In genomic region chr7:158816271-158816670, GRCh38 we compare ENCODE assay signal across 10 cellular contexts. TPM values are rescaled to one million over a fixed set of nuclear protein-coding genes. Genes with fewer than 3 reads are reported as not detected.
DNase-seq lines count a peak whose midpoint lies in the region; ATAC-seq, FAIRE-seq and TF ChIP-seq lines count a peak whose summit lies in the region.
"Had no signal": no experiment of that assay in that cellular context is flagged by ENCODE, and none has a peak within 500 bp of the region (broad histone marks: within the 10 kb centered on the region; RNA-seq: fewer than 3 reads in every experiment).

No MANE protein-coding gene starts in this region.

- H3K79me2 ChIP-seq in keratinocyte (ENCODE audit: control insufficient read depth, insufficient read depth, low read length) = peaks cover 76% of the 10 kb centered on the region

- peaks cover 3% of the 10 kb centered on the region for H3K9me1 ChIP-seq in keratinocyte (ENCODE audit: control insufficient read depth, extremely low read depth, insufficient read depth, low read length)

- H3K4me3 ChIP-seq in ascending aorta = peak overlapping the region; percentile 15 to 43
- H3K4me3 ChIP-seq in keratinocyte (ENCODE audit: control insufficient read depth in 2 of 3, extremely low read depth in 1 of 3, insufficient read depth in 2 of 3, low read depth in 1 of 3, low read length in 3 of 3) = peak overlapping the region in 2 of 3 experiments; percentile 29 to 58
- H3K4me3 ChIP-seq in thoracic aorta = peak overlapping the region; percentile 38

- H3K4me1 Mint-ChIP-seq in T-helper 1 cell treated with Interleukin-12 subunit alpha and Interleukin-12 subunit beta and Interleukin-4 antibody, amounts not matched to agents 30 μg/mL and 1 μg/mL, for 36 hours (ENCODE audit: low read depth) = peaks cover 91% of the 10 kb centered on the region

- H3K27ac Mint-ChIP-seq in T-helper 1 cell treated with Interleukin-12 subunit alpha and Interleukin-12 subunit beta and Interleukin-4 antibody, amounts not matched to agents 30 μg/mL and 1 μg/mL, for 36 hours = peak overlapping the region; percentile 98

- H3K9ac ChIP-seq in keratinocyte (ENCODE audit: control insufficient read depth, extremely low read depth, insufficient read depth, low read length) = peak overlapping the region; percentile 55

- H3K36me3 ChIP-seq in ascending aorta (no peaks in the 10 kb centered on the region), keratinocyte (ENCODE audit: control insufficient read depth in 2 of 2, extremely low read depth in 1 of 2, insufficient read depth in 2 of 2, low read length in 2 of 2) (no peaks in the 10 kb centered on the region), thoracic aorta (no peaks in the 10 kb centered on the region)

- no peak for TF ChIP-seq CTCF in ascending aorta (IDR thresholded peaks at IDR 0.05)
- TF ChIP-seq CTCF in keratinocyte (optimal IDR thresholded peaks at IDR 0.05 in 1 of 3, IDR thresholded peaks at IDR 0.05 in 1 of 3, conservative IDR thresholded peaks at IDR 0.05 in 1 of 3; ENCODE audit: extremely low read depth in 1 of 3, insufficient read depth in 2 of 3, low read length in 3 of 3) = no peak
- no peak for TF ChIP-seq CTCF in thoracic aorta (IDR thresholded peaks at IDR 0.05)

- peaks cover 20% of the 10 kb centered on the region for H3K36me3 Mint-ChIP-seq in T-helper 1 cell treated with Interleukin-12 subunit alpha and Interleukin-12 subunit beta and Interleukin-4 antibody, amounts not matched to agents 30 μg/mL and 1 μg/mL, for 36 hours (ENCODE audit: low read depth)

- peaks cover 35 to 83% of the 10 kb centered on the region in 2 donors for H3K4me1 ChIP-seq in ascending aorta
- peaks cover 69% of the 10 kb centered on the region for H3K4me1 ChIP-seq in keratinocyte (ENCODE audit: control insufficient read depth, extremely low read depth, insufficient read depth, low read length)
- peaks cover 68 to 87% of the 10 kb centered on the region in 2 donors for H3K4me1 ChIP-seq in thoracic aorta (ENCODE audit: control insufficient read depth in 1 of 2, low read depth in 2 of 2)

- H3K9me3 ChIP-seq in ascending aorta = no peaks in the 10 kb centered on the region
- no peaks in the 10 kb centered on the region for H3K9me3 ChIP-seq in keratinocyte (ENCODE audit: control insufficient read depth, low read depth, low read length)
- H3K9me3 ChIP-seq in thoracic aorta = no peaks in the 10 kb centered on the region

- H3K27ac ChIP-seq in ascending aorta = peak overlapping the region; percentile 89 to 95
- peak overlapping the region; percentile 98 for H3K27ac ChIP-seq in keratinocyte (ENCODE audit: control insufficient read depth, insufficient read depth, low read length)
- H3K27ac ChIP-seq in thoracic aorta = peak overlapping the region; percentile 81 to 91
- no peak overlapping the region for H3K27ac ChIP-seq in substantia nigra (ENCODE audit: low read depth, low read length, poor library complexity, severe bottlenecking)

- peak overlapping the region; percentile 6 for H3K4me3 Mint-ChIP-seq in T-helper 1 cell treated with Interleukin-12 subunit alpha and Interleukin-12 subunit beta and Interleukin-4 antibody, amounts not matched to agents 30 μg/mL and 1 μg/mL, for 36 hours

- no peaks in the 10 kb centered on the region for H4K20me1 ChIP-seq in keratinocyte (ENCODE audit: control insufficient read depth, extremely low read depth, insufficient read depth, low read length)

- no peak for DNase-seq in T-helper 1 cell
- DNase-seq in ascending aorta (ENCODE audit: low spot score in 2 of 2) = no peak
- DNase-seq in keratinocyte (ENCODE audit: low read depth, low spot score) = no peak
- DNase-seq in thoracic aorta (ENCODE audit: low spot score) = no peak
- no peak for DNase-seq in GM12892 (ENCODE audit: insufficient read length)
- no peak for DNase-seq in substantia nigra (lab: John Stamatoyannopoulos, UW)
- DNase-seq: SHP77 treated with DMSO at 0.1 percent for 48 hours had no signal

- FAIRE-seq in keratinocyte (lab: Jason Lieb, UNC) (no peak), GM12892 (lab: Jason Lieb, UNC) (no peak)
- FAIRE-seq: A204.1 had no signal

- no peak overlapping the region for H2AFZ ChIP-seq in keratinocyte (ENCODE audit: control insufficient read depth, low read length)

- no peak for TF ChIP-seq POLR2A in GM12892 (IDR thresholded peaks at IDR 0.05; ENCODE audit: low read depth, low read length)

- no peaks in the 10 kb centered on the region for H3K27me3 Mint-ChIP-seq in T-helper 1 cell treated with Interleukin-12 subunit alpha and Interleukin-12 subunit beta and Interleukin-4 antibody, amounts not matched to agents 30 μg/mL and 1 μg/mL, for 36 hours (ENCODE audit: low read depth)

- peak overlapping the region; percentile 94 for H3K4me2 ChIP-seq in keratinocyte (ENCODE audit: control insufficient read depth, extremely low read depth, insufficient read depth, low read depth, low read length)

- ATAC-seq in thoracic aorta (ENCODE audit: insufficient number of reproducible peaks, low FRiP score, low read depth) (no peak), GM18498 (IDR thresholded peaks at IDR 0.05; ENCODE audit: unreplicated experiment) (no peak)

- H3K9me3 Mint-ChIP-seq in T-helper 1 cell treated with Interleukin-12 subunit alpha and Interleukin-12 subunit beta and Interleukin-4 antibody, amounts not matched to agents 30 μg/mL and 1 μg/mL, for 36 hours = no peaks in the 10 kb centered on the region

- dilution Hi-C loops in keratinocyte (cut with MboI; ENCODE audit: extremely low pct_ligation_motif_present, low sequenced_read_pairs) = no loop called here

- intact Hi-C loops in ascending aorta (cut with DNase I) = loop anchor here (10.0 kb wide), 1 partner anchor 199 kb away; no protein-coding TSS in a partner anchor

- H3K27me3 ChIP-seq in ascending aorta (no peaks in the 10 kb centered on the region), keratinocyte (ENCODE audit: control insufficient read depth, extremely low read depth, insufficient read depth, low read length) (no peaks in the 10 kb centered on the region), thoracic aorta (replicated peaks; ENCODE audit: insufficient read depth) (no peaks in the 10 kb centered on the region)

RNA-seq across cellular contexts. Expression of gene ESYT2, which starts 13.0 kb away (rescaled TPM):
- total RNA-seq in ascending aorta = 102 TPM
- polyA plus RNA-seq in keratinocyte = 37.5 to 45.9 TPM (median 43.3 TPM) in 3 replicates
- 25.0 TPM for polyA plus RNA-seq in keratinocyte (2011; ENCODE audit: low read depth)
- 20.4 and 30.4 TPM in 2 replicates for polyA plus RNA-seq in keratinocyte (2011; cell fraction: cytosol; rRNA removed)
- 48.0 and 55.0 TPM in 2 replicates for polyA plus RNA-seq in keratinocyte (2011; cell fraction: nucleus; rRNA removed)
- polyA plus RNA-seq in keratinocyte (2012; ENCODE audit: low replicate concordance) = 28.8 and 38.8 TPM in 2 replicates
- polyA minus RNA-seq in keratinocyte = 40.8 to 60.4 TPM (median 48.7 TPM) in 3 replicates
- 53.3 TPM for polyA minus RNA-seq in keratinocyte (2011; cell fraction: cytosol; rRNA and poly(A)+ RNA removed)
- polyA minus RNA-seq in keratinocyte (2011; cell fraction: nucleus; rRNA and poly(A)+ RNA removed) = 70.4 and 102 TPM in 2 replicates
- total RNA-seq in thoracic aorta = 100 to 1,000 TPM; 196 to 218 TPM
- polyA plus RNA-seq in GM12892 (2012; ENCODE audit: missing spikeins) = 22.7 TPM

RNA-seq across cellular contexts. Expression of gene DYNC2I1, which starts 40.1 kb away (rescaled TPM):
- total RNA-seq in ascending aorta (7.6 TPM), thoracic aorta (10 to 100 TPM; 17.1 to 34.0 TPM)
- polyA plus RNA-seq in keratinocyte = 9.1 to 13.6 TPM (median 11.7 TPM) in 3 replicates
- polyA plus RNA-seq in keratinocyte (2011; ENCODE audit: low read depth) = 12.0 TPM
- polyA plus RNA-seq in keratinocyte (2011; cell fraction: cytosol; rRNA removed) = 6.4 and 9.4 TPM in 2 replicates
- 23.5 and 29.0 TPM in 2 replicates for polyA plus RNA-seq in keratinocyte (2011; cell fraction: nucleus; rRNA removed)
- polyA plus RNA-seq in keratinocyte (2012; ENCODE audit: low replicate concordance) = 5.8 and 7.8 TPM in 2 replicates
- polyA minus RNA-seq in keratinocyte = 2.8 to 10.6 TPM (median 7.1 TPM) in 3 replicates
- 6.3 TPM for polyA minus RNA-seq in keratinocyte (2011; cell fraction: cytosol; rRNA and poly(A)+ RNA removed)
- 10.4 and 16.2 TPM in 2 replicates for polyA minus RNA-seq in keratinocyte (2011; cell fraction: nucleus; rRNA and poly(A)+ RNA removed)
- polyA plus RNA-seq in GM12892 (2012; ENCODE audit: missing spikeins) = 14.6 TPM
